Comparison of ENCODE assay signal across 22 cellular contexts in genomic region chr9:111438576-111439235, GRCh38. TPM values are rescaled to one million over a fixed set of nuclear protein-coding genes. Genes with fewer than 3 reads are reported as not detected.
DNase-seq lines count a peak whose midpoint lies in the region; ATAC-seq and TF ChIP-seq lines count a peak whose summit lies in the region.
"Had no signal": no experiment of that assay in that cellular context is flagged by ENCODE, and none has a peak within 500 bp of the region (broad histone marks: within the 10 kb centered on the region; RNA-seq: fewer than 3 reads in every experiment).

No MANE protein-coding gene starts in this region.

- H2BK5ac ChIP-seq in IMR-90 (ENCODE audit: low read depth, low read length, poor library complexity, severe bottlenecking) = no peak overlapping the region

- H3K9ac ChIP-seq in IMR-90 (ENCODE audit: low read depth, low read length) = no peak overlapping the region

- no TSS peak for BruUV-seq in IMR-90 (replicated peaks; lab: Mats Ljungman, UMichigan)

- no peaks in the 10 kb centered on the region for H3K9me3 ChIP-seq in IMR-90 (ENCODE audit: control insufficient read depth, insufficient read depth, low read length)

- no peaks in the 10 kb centered on the region for H3K9me3 Mint-ChIP-seq in activated T-cell treated with anti-CD3 and anti-CD28 coated beads, Interleukin-2, amount 50 U/mL, for 24 hours
- H3K9me3 Mint-ChIP-seq: activated CD4-positive, alpha-beta memory T cell treated with anti-CD3 and anti-CD28 coated beads for 36 hours; effector memory CD8-positive, alpha-beta T cell; natural killer cell treated with Interleukin-12 subunit alpha and Interleukin-12 subunit beta and Interleukin-15 and Interleukin-18, amount 100 ng/mL, for 72 hours had no signal

- peaks cover 7 to 12% of the 10 kb centered on the region in 2 experiments; a peak in 3 of 4 replicates for H3K79me1 ChIP-seq in IMR-90 (ENCODE audit: low read depth in 1 of 2, low read length in 2 of 2)

- H3K4me2 ChIP-seq in IMR-90 (ENCODE audit: low read depth, low read length) = no peak overlapping the region

- no peaks in the 10 kb centered on the region for H3K4me1 ChIP-seq in IMR-90 (ENCODE audit: control insufficient read depth, insufficient read depth, low read length)

- intact Hi-C loops in IMR-90 (cut with micrococcal nuclease) = no loop called here

- no peaks in the 10 kb centered on the region for H3K9me1 ChIP-seq in IMR-90 (ENCODE audit: insufficient read depth, low read length)

- no peak overlapping the region for H3K27ac ChIP-seq in IMR-90 (ENCODE audit: insufficient read depth, low read length)
- H3K27ac ChIP-seq: WERI-Rb-1 had no signal

- H3K4me1 Mint-ChIP-seq in activated T-cell treated with anti-CD3 and anti-CD28 coated beads, Interleukin-2, amount 50 U/mL, for 24 hours (ENCODE audit: low read depth) = no peaks in the 10 kb centered on the region
- H3K4me1 Mint-ChIP-seq: B cell had no signal

- no peak overlapping the region for H3K4me3 ChIP-seq in IMR-90 (ENCODE audit: insufficient read depth, low read depth, low read length)
- H3K4me3 ChIP-seq: GM12878 had no signal

- peaks cover 80% of the 10 kb centered on the region for H3K36me3 Mint-ChIP-seq in activated T-cell treated with anti-CD3 and anti-CD28 coated beads, Interleukin-2, amount 50 U/mL, for 24 hours (ENCODE audit: low read depth)

- no peak overlapping the region for H3K18ac ChIP-seq in IMR-90 (ENCODE audit: low read depth, low read length)

- whole genome bisulfite sequencing in IMR-90 (ENCODE audit: extremely low coverage in 2 of 2, insufficient read length in 1 of 2), 2 experiments = 80% methylated on average over 1 of the region's 6 CpGs; no CpG with 5 or more reads in 1 of the 2 experiments

- no peak overlapping the region for H2AFZ ChIP-seq in IMR-90 (replicated peaks; ENCODE audit: low read length, poor library complexity)

- no peak overlapping the region for H3K23ac ChIP-seq in IMR-90 (ENCODE audit: low read depth, low read length)

- no peak overlapping the region for H4K5ac ChIP-seq in IMR-90 (ENCODE audit: low read depth, low read length)

- CTCF ChIA-PET in IMR-90 (lab: Yijun Ruan, JAX) = interaction anchor here (1.2 to 1.6 kb wide), 2 partner anchors 8 to 13 kb away, joined by 3 to 4 read pairs; no protein-coding TSS in a partner anchor

- no peak overlapping the region for H3K14ac ChIP-seq in IMR-90 (replicated peaks; ENCODE audit: low read depth, low read length)

- no peak overlapping the region for H2AK9ac ChIP-seq in IMR-90 (replicated peaks; ENCODE audit: low read depth, low read length, poor library complexity)

- H2BK15ac ChIP-seq in IMR-90 (ENCODE audit: low read depth, low read length) = no peak overlapping the region

- DNase-seq in IMR-90 (peak; percentile 32), RPMI7951 (ENCODE audit: low read depth) (peak; percentile 7), dermis microvascular lymphatic vessel endothelial cell (ENCODE audit: low read depth in 2 of 2) (peak; percentile 40 to 44), non-pigmented ciliary epithelial cell (ENCODE audit: low read depth) (peak; percentile 34), activated gamma-delta T cell (lab: John Stamatoyannopoulos, UW) (no peak)
- DNase-seq in activated T-cell treated with anti-CD3 and anti-CD28 coated beads, Interleukin-2, amount 50 U/mL, for 24 hours = no peak
- DNase-seq: activated CD4-positive, alpha-beta memory T cell treated with anti-CD3 and anti-CD28 coated beads for 36 hours; activated T-cell treated with anti-CD3 and anti-CD28 coated beads, Interleukin-2, amount 50 U/mL, for 48 hours; COR-L47; effector memory CD8-positive, alpha-beta T cell; HCEC 1CT; kidney glomerular epithelial cell; mesenchymal stem cell; NCI-H1417; WERI-Rb-1 had no signal

- peaks cover 18% of the 10 kb centered on the region for H3K36me3 ChIP-seq in IMR-90 (ENCODE audit: control insufficient read depth, insufficient read depth, low read length)

- H4K91ac ChIP-seq in IMR-90 (ENCODE audit: insufficient read depth, low read depth, low read length) = no peak overlapping the region

- no peak for TF ChIP-seq RAD21 in IMR-90 (IDR thresholded peaks at IDR 0.05; ENCODE audit: low read length)

- no peaks in the 10 kb centered on the region for H4K20me1 ChIP-seq in IMR-90 (ENCODE audit: insufficient read depth, low read length)

- H3K27me3 Mint-ChIP-seq in activated T-cell treated with anti-CD3 and anti-CD28 coated beads, Interleukin-2, amount 50 U/mL, for 24 hours = no peaks in the 10 kb centered on the region
- H3K27me3 Mint-ChIP-seq: activated CD4-positive, alpha-beta memory T cell treated with anti-CD3 and anti-CD28 coated beads for 36 hours; activated naive CD8-positive, alpha-beta T cell; B cell; effector memory CD8-positive, alpha-beta T cell; natural killer cell treated with Interleukin-12 subunit alpha and Interleukin-12 subunit beta and Interleukin-15 and Interleukin-18, amount 100 ng/mL, for 72 hours; progenitor cell of endocrine pancreas had no signal

- TF ChIP-seq POLR2A in IMR-90 (IDR thresholded peaks at IDR 0.05; ENCODE audit: low read depth, low read length) = no peak

- no peak for ATAC-seq in IMR-90 (ENCODE audit: low read depth)
- no peak for ATAC-seq in GM21528 (IDR thresholded peaks at IDR 0.05; ENCODE audit: low FRiP score, unreplicated experiment)
- ATAC-seq: effector memory CD8-positive, alpha-beta T cell; GM12878; natural killer cell treated with Interleukin-12 subunit alpha and Interleukin-12 subunit beta and Interleukin-15 and Interleukin-18, amount 100 ng/mL, for 72 hours; Right ventricle myocardium inferior had no signal

- no peak overlapping the region for H3K56ac ChIP-seq in IMR-90 (ENCODE audit: extremely low read depth, insufficient read depth, low read length)

- H3K27me3 ChIP-seq in IMR-90 (ENCODE audit: control insufficient read depth, insufficient read depth, low read length) = no peaks in the 10 kb centered on the region

- POLR2A ChIA-PET in IMR-90 (lab: Charles Lee; ENCODE audit: unreplicated experiment) = no interaction called here

- no peak overlapping the region for H2BK120ac ChIP-seq in IMR-90 (ENCODE audit: low read depth, low read length)

- H2BK20ac ChIP-seq in IMR-90 (ENCODE audit: low read depth, low read length) = no peak overlapping the region

- H3K4me3 Mint-ChIP-seq in activated T-cell treated with anti-CD3 and anti-CD28 coated beads, Interleukin-2, amount 50 U/mL, for 24 hours = no peak overlapping the region
- H3K4me3 Mint-ChIP-seq: activated CD4-positive, alpha-beta memory T cell treated with anti-CD3 and anti-CD28 coated beads for 36 hours; activated naive CD8-positive, alpha-beta T cell; B cell; effector memory CD8-positive, alpha-beta T cell; natural killer cell treated with Interleukin-12 subunit alpha and Interleukin-12 subunit beta and Interleukin-15 and Interleukin-18, amount 100 ng/mL, for 72 hours had no signal

- dilution Hi-C loops in IMR-90 (cut with HindIII; ENCODE audit: low sequenced_read_pairs, unreplicated experiment) = no loop called here

- no peak for TF ChIP-seq CTCF in IMR-90 (conservative IDR thresholded peaks at IDR 0.05; ENCODE audit: low read depth, low read length)

- H3K4ac ChIP-seq in IMR-90 (ENCODE audit: low read depth, low read length) = no peak overlapping the region

- no peak overlapping the region for H3K27ac Mint-ChIP-seq in activated T-cell treated with anti-CD3 and anti-CD28 coated beads, Interleukin-2, amount 50 U/mL, for 24 hours
- H3K27ac Mint-ChIP-seq: activated CD4-positive, alpha-beta memory T cell treated with anti-CD3 and anti-CD28 coated beads for 36 hours; activated naive CD8-positive, alpha-beta T cell; B cell; natural killer cell treated with Interleukin-12 subunit alpha and Interleukin-12 subunit beta and Interleukin-15 and Interleukin-18, amount 100 ng/mL, for 72 hours; progenitor cell of endocrine pancreas had no signal

- H2AK5ac ChIP-seq in IMR-90 (ENCODE audit: low read depth, low read length) = no peak overlapping the region

- H4K8ac ChIP-seq in IMR-90 (ENCODE audit: low read depth in 2 of 2, low read length in 2 of 2) = no peak overlapping the region

- in situ Hi-C loops in IMR-90 (cut with MboI; ENCODE audit: low sequenced_read_pairs) = no loop called here

TF ChIP-seq in IMR-90, 13 proteins besides CTCF, POLR2A, EP300 and RAD21:
- TF ChIP-seq FOS (IDR thresholded peaks at IDR 0.05; ENCODE audit: low read depth, low read length) (no peak), MXI1 (IDR thresholded peaks at IDR 0.05; ENCODE audit: borderline replicate concordance, low read depth, low read length) (no peak), BHLHE40 (IDR thresholded peaks at IDR 0.05; ENCODE audit: low read depth, low read length) (no peak)

RNA-seq across cellular contexts. Expression of gene ECPAS, which starts 45.5 kb away (rescaled TPM):
- total RNA-seq in IMR-90 (2012; rRNA removed) = 54.8 and 78.9 TPM in 2 replicates
- polyA plus RNA-seq in IMR-90 (2012; rRNA removed) = 17.2 and 20.1 TPM in 2 replicates
- polyA plus RNA-seq in IMR-90 (2012; cell fraction: cytosol; rRNA removed) = 6.0 and 7.2 TPM in 2 replicates
- polyA plus RNA-seq in IMR-90 (2012; cell fraction: nucleus; rRNA removed; ENCODE audit: low replicate concordance) = 8.9 and 56.1 TPM in 2 replicates
- 40.6 and 49.5 TPM in 2 replicates for total RNA-seq in RPMI7951 (2014; rRNA removed; shearing (Covaris generic))
- total RNA-seq in dermis microvascular lymphatic vessel endothelial cell = 92.8 and 95.5 TPM in 2 replicates

Comparison
In these comparisons a context has a peak if more than half of its experiments do, and no peak if none do; other contexts are left out.
1. DNase-seq: peak in IMR-90 (single experiment), RPMI7951 (single experiment), dermis microvascular lymphatic vessel endothelial cell (2 of 2) and non-pigmented ciliary epithelial cell (single experiment); none in activated gamma-delta T cell (single experiment) and activated T-cell treated with anti-CD3 and anti-CD28 coated beads, Interleukin-2, amount 50 U/mL, for 24 hours (single experiment).